Comparison of ENCODE assay signal across 8 cellular contexts in the genomic region with DNA sequence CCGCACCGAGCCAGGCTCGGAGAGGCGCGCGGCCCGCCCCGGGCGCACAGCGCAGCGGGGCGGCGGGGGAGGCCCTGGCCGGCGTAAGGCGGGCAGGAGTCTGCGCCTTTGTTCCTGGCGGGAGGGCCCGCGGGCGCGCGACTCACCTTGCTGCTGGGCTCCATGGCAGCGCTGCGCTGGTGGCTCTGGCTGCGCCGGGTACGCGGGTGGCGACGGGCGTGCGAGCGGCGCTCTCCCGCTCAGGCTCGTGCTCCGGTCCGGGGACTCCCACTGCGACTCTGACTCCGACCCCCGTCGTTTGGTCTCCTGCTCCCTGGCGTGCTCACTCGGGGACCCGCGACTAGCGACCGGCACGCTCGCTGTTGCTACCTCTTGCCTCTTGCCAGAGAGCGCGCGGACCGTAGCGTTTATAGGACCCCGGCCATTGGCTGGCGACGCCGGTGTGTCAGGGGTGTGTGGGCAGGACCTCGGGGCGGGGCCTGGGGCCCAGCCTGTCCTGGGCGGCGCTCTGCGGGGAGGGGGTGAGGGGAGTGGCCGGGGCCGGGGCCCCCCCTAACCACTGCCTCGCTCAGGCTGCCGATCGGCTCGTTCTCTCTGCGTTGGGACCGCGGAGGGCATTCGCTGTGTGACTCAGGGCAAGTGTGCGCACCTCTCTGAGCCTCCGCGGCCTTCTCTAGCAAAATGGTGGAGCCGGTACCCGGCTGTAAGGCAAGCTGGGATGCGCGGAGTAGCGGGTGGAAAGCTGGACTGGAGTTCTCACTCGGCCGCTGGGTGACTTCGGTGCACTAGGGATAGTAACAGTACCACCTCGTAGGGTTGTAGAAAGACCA. TPM values are rescaled to one million over a fixed set of nuclear protein-coding genes. Genes with fewer than 3 reads are reported as not detected.
DNase-seq lines count a peak whose midpoint lies in the region; ATAC-seq and TF ChIP-seq lines count a peak whose summit lies in the region.

A gene (minus strand): TSS at position 381 of the 830 bp plus-strand sequence. CDS start 217 bp downstream, at position 164.

- TF ChIP-seq CTCF in AG09309 (IDR thresholded peaks at IDR 0.05; ENCODE audit: control insufficient read depth, insufficient read depth, low read depth, low read length, missing control alignments): no peak

- peak within 1 kb of the TSS; percentile 78 for H3K4me3 ChIP-seq in AG09309 (ENCODE audit: control insufficient read depth, low read depth, low read length)

- peak; percentile 68 for DNase-seq in AG09309 (ENCODE audit: low read depth)
- peak; percentile 83 for DNase-seq in NCI-H345 treated with DMSO at 0.1 percent for 48 hours (lab: John Stamatoyannopoulos, UW; ENCODE audit: unreplicated experiment)
- DNase-seq in activated CD4-positive, CD25-positive, alpha-beta regulatory T cell treated with anti-CD3 and anti-CD28 coated beads, Interleukin-2, amount 50 U/mL, for 72 hours: peak; percentile 94
- peak; percentile 95 for DNase-seq in cerebellum (ENCODE audit: low spot score)
- DNase-seq in kidney glomerular epithelial cell (lab: John Stamatoyannopoulos, UW): peak; percentile 93
- peak; percentile 92 to 96 for DNase-seq in stimulated activated CD4-positive, alpha-beta T cell treated with anti-CD3 and anti-CD28 coated beads, Interleukin-15, amount 100 ng/mL, for 48 hours (ENCODE audit: low read depth in 2 of 2)

- ATAC-seq in GM19035 (IDR thresholded peaks at IDR 0.05; ENCODE audit: unreplicated experiment) (peak; percentile 84), HG03342 (IDR thresholded peaks at IDR 0.05; ENCODE audit: unreplicated experiment) (peak; percentile 78)

RNA-seq across cellular contexts. Expression of the gene that starts here (rescaled TPM):
- 50.2 TPM for total RNA-seq in cerebellum

Comparison
In these comparisons a context has a peak if more than half of its experiments do, and no peak if none do; other contexts are left out.
1. Peak in every context shown above with its lines: DNase-seq, ATAC-seq and H3K4me3 ChIP-seq.